Comparison of ENCODE assay signal across 22 cellular contexts in the genomic region with DNA sequence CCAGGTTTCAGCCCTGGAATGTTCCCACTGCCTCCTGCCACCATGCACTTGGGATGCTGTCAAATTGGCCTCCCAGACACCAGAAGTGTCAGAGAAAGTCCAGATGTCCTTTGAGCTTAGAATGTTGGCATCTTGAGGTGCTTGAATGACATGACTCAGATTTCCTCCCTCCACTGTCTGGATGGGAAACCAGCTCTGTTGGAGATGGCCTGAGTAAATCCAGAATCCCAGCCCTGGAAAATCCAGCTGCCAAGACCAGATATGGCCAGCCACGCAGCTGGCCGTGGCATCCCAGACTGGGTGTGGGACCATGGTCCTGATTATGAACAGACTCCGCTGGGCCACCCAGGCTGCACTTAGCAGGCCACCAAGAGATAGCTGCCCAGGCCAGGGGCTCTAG. TPM values are rescaled to one million over a fixed set of nuclear protein-coding genes. Genes with fewer than 3 reads are reported as not detected.
DNase-seq lines count a peak whose midpoint lies in the region; ATAC-seq, FAIRE-seq and TF ChIP-seq lines count a peak whose summit lies in the region.
"Had no signal": no experiment of that assay in that cellular context is flagged by ENCODE, and none has a peak within 500 bp of the region (broad histone marks: within the 10 kb centered on the region; RNA-seq: fewer than 3 reads in every experiment).

No MANE protein-coding gene starts in this region.

- WGBS in HUES64: 89% methylated on average over 3 of the region's 3 CpGs

- no peak overlapping the region for H3K27ac Mint-ChIP-seq in GM23338
- H3K27ac Mint-ChIP-seq: CD8-positive, alpha-beta T cell had no signal

- H3K36me3 ChIP-seq in GM23338 (ENCODE audit: insufficient read depth) (no peaks in the 10 kb centered on the region), HUES64 (ENCODE audit: insufficient read depth, low read length) (no peaks in the 10 kb centered on the region), iPS-20b (ENCODE audit: insufficient read depth, low read depth, low read length) (no peaks in the 10 kb centered on the region)
- H3K36me3 ChIP-seq: BLaER1 treated with 17β-estradiol and CSF1 and Interleukin-3, amounts not matched to agents 10 nM and 100 nM; HAP-1 had no signal

- peaks cover 12% of the 10 kb centered on the region for H3F3A ChIP-seq in GM23338 (replicated peaks; ENCODE audit: low read depth)

- H3K4me3 ChIP-seq in GM23338 (no peak overlapping the region), HUES64 (ENCODE audit: low read length) (no peak overlapping the region), fibroblast of the aortic adventitia (ENCODE audit: low read depth, low read length) (no peak overlapping the region), iPS-20b (ENCODE audit: low read length) (no peak overlapping the region)
- H3K4me3 ChIP-seq: BLaER1 treated with 17β-estradiol and CSF1 and Interleukin-3, amounts not matched to agents 10 nM and 100 nM; HAP-1 had no signal

- peaks cover 17% of the 10 kb centered on the region for H3K9me3 Mint-ChIP-seq in GM23338
- H3K9me3 Mint-ChIP-seq: CD8-positive, alpha-beta T cell had no signal

- H4K20me1 ChIP-seq in GM23338 (replicated peaks; ENCODE audit: insufficient read depth): no peaks in the 10 kb centered on the region
- H4K20me1 ChIP-seq: BLaER1 treated with 17β-estradiol and CSF1 and Interleukin-3, amounts not matched to agents 10 nM and 100 nM had no signal

- H2AFZ ChIP-seq in GM23338: no peak overlapping the region

- ATAC-seq in GM23338: no peak
- ATAC-seq: CD8-positive, alpha-beta T cell had no signal

- H3K4me3 Mint-ChIP-seq in GM23338: no peak overlapping the region
- H3K4me3 Mint-ChIP-seq: CD8-positive, alpha-beta T cell had no signal

- peaks cover 9% of the 10 kb centered on the region for H3K9me2 ChIP-seq in GM23338 (ENCODE audit: insufficient read depth)

- H3K27me3 Mint-ChIP-seq in GM23338 (ENCODE audit: insufficient read depth, low read depth, poor library complexity): peaks cover 23% of the 10 kb centered on the region

- no peaks in the 10 kb centered on the region for H3K79me2 ChIP-seq in GM23338 (replicated peaks; ENCODE audit: insufficient read depth)

- H3K4me1 ChIP-seq in GM23338 (ENCODE audit: insufficient read depth) (peaks cover 40% of the 10 kb centered on the region), HUES64 (ENCODE audit: insufficient read depth, low read length) (peaks cover 48% of the 10 kb centered on the region), iPS-20b (ENCODE audit: insufficient read depth, low read length) (peaks cover 37% of the 10 kb centered on the region)
- H3K4me1 ChIP-seq: HAP-1 had no signal

- DNase-seq in GM23338 (ENCODE audit: low spot score): no peak
- DNase-seq in fibroblast of the aortic adventitia (ENCODE audit: low read depth): peak; percentile 19
- no peak for DNase-seq in stimulated activated CD4-positive, alpha-beta T cell treated with anti-CD3 and anti-CD28 coated beads, Interleukin-2, amount 100 ng/mL, for 48 hours
- DNase-seq in globus pallidus (ENCODE audit: low spot score): no peak
- DNase-seq in NCI-H146 treated with DMSO at 0.1 percent for 48 hours (lab: John Stamatoyannopoulos, UW; ENCODE audit: unreplicated experiment): no peak
- no peak for DNase-seq in urothelium cell line (ENCODE audit: low spot score)
- DNase-seq: CD8-positive, alpha-beta T cell; DND-41; Kasumi-1; NCI-H1694 treated with DMSO at 0.1 percent for 48 hours; NCI-H2081 treated with DMSO at 0.1 percent for 48 hours; NCI-H446; NCI-H526 treated with DMSO at 0.1 percent for 48 hours; SIG-M5 had no signal

- H3K9me3 ChIP-seq in HUES64 (ENCODE audit: insufficient read depth, low read depth, low read length): no peaks in the 10 kb centered on the region
- no peaks in the 10 kb centered on the region for H3K9me3 ChIP-seq in iPS-20b (ENCODE audit: insufficient read depth, low read depth, low read length)
- H3K9me3 ChIP-seq: HAP-1 had no signal

- H3K9ac ChIP-seq in HUES64 (ENCODE audit: low read depth, low read length) (no peak overlapping the region), iPS-20b (ENCODE audit: low read depth, low read length) (peak overlapping the region; percentile 34; the same call in 1 of the 2 replicates)
- H3K9ac ChIP-seq: BLaER1 treated with 17β-estradiol and CSF1 and Interleukin-3, amounts not matched to agents 10 nM and 100 nM had no signal

- H3K27ac ChIP-seq in GM23338 (ENCODE audit: low read depth) (no peak overlapping the region), HUES64 (ENCODE audit: low read depth, low read length) (peak overlapping the region; percentile 99; the same call in 1 of the 2 replicates), iPS-20b (ENCODE audit: low read length) (peak overlapping the region; percentile 18)
- H3K27ac ChIP-seq: BLaER1 treated with 17β-estradiol and CSF1 and Interleukin-3, amounts not matched to agents 10 nM and 100 nM had no signal

- peaks cover 68% of the 10 kb centered on the region for H3K4me1 Mint-ChIP-seq in GM23338

- TF ChIP-seq CTCF in GM23338 (conservative IDR thresholded peaks at IDR 0.05; ENCODE audit: low read depth in 2 of 2): no peak
- TF ChIP-seq CTCF in fibroblast of the aortic adventitia (IDR thresholded peaks at IDR 0.05; ENCODE audit: insufficient read depth, low read length): no peak

- H3K4me2 ChIP-seq in GM23338: 0 out of 2 replicates have a peak overlapping the region, but pooled peaks have one; percentile 25
- H3K4me2 ChIP-seq: BLaER1 treated with 17β-estradiol and CSF1 and Interleukin-3, amounts not matched to agents 10 nM and 100 nM had no signal

- H3K36me3 Mint-ChIP-seq in GM23338 (ENCODE audit: low read depth): peaks cover 31% of the 10 kb centered on the region
- H3K36me3 Mint-ChIP-seq: CD8-positive, alpha-beta T cell had no signal

- H3K27me3 ChIP-seq in GM23338 (ENCODE audit: insufficient read depth): peaks cover 19% of the 10 kb centered on the region
- H3K27me3 ChIP-seq in HUES64 (ENCODE audit: insufficient read depth, low read length): peaks cover 8% of the 10 kb centered on the region; the same call in 1 of the 2 replicates
- H3K27me3 ChIP-seq in iPS-20b (ENCODE audit: insufficient read depth, low read length): no peaks in the 10 kb centered on the region; the same call in 1 of the 2 replicates

- FAIRE-seq in urothelium cell line (lab: Jason Lieb, UNC): no peak
- FAIRE-seq: GM12891, HTR-8/SVneo had no signal

TF ChIP-seq in GM23338, 12 proteins besides CTCF, POLR2A, EP300 and RAD21 (continues in another document):
- TF ChIP-seq JUNB (IDR thresholded peaks at IDR 0.05; ENCODE audit: unreplicated experiment): no peak

RNA-seq across cellular contexts. Expression of a gene that starts 57.0 kb away (rescaled TPM):
- not detected in 2 replicates for total RNA-seq in GM23338 (2014; rRNA removed; shearing (Covaris generic))
- polyA plus RNA-seq in GM23338 (2016; fragmentation: Nextera tagmentation; extraction: Ambion mirVana): not detected in 2 replicates
- polyA plus RNA-seq in HUES64 (2013, experiment 1 of 2): 0.60 TPM
- polyA plus RNA-seq in HUES64 (2013, experiment 2 of 2): 0.13 TPM
- total RNA-seq in fibroblast of the aortic adventitia (ENCODE audit: low replicate concordance): not detected in 2 replicates
- total RNA-seq: CD8-positive, alpha-beta T cell; G401; MCF 10A had no signal
